ENCODE assay signal across 13 cellular contexts in genomic region chr11:10109836-10110235, GRCh38.
DNase-seq lines count a peak whose midpoint lies in the region; ATAC-seq and TF ChIP-seq lines count a peak whose summit lies in the region.
"Had no signal": no experiment of that assay in that cellular context is flagged by ENCODE, and none has a peak within 500 bp of the region (broad histone marks: within the 10 kb centered on the region; RNA-seq: fewer than 3 reads in every experiment).

No MANE protein-coding gene starts in this region.

- H3K27me3 ChIP-seq in HAP-1 (ENCODE audit: low read depth) = no peaks in the 10 kb centered on the region

- H3K4me1 Mint-ChIP-seq in WTC11 = peaks cover 21% of the 10 kb centered on the region

- no peak for ATAC-seq in WTC11

- peaks cover 12% of the 10 kb centered on the region for H3K4me1 ChIP-seq in HAP-1
- H3K4me1 ChIP-seq: parathyroid adenoma had no signal

- H3K9me3 Mint-ChIP-seq in WTC11 = peaks cover 9% of the 10 kb centered on the region

- H3K36me3 ChIP-seq in HAP-1 (replicated peaks) = no peaks in the 10 kb centered on the region

- DNase-seq in GM04503 (ENCODE audit: low read depth) (peak; percentile 87), WTC11 (ENCODE audit: low spot score) (no peak), foreskin melanocyte (peak; percentile 17), stromal cell of bone marrow (ENCODE audit: low read depth) (peak; percentile 54), HAP-1 (ENCODE audit: low spot score in 2 of 2) (no peak), anterior cingulate cortex (lab: John Stamatoyannopoulos, UW) (no peak), G401 (ENCODE audit: low spot score) (no peak), RPMI8226 (no peak)
- DNase-seq: COR-L47; stimulated activated CD4-positive, alpha-beta T cell treated with anti-CD3 and anti-CD28 coated beads, Interleukin-2, amount 100 ng/mL, for 24 hours; stimulated activated naive CD4-positive, alpha-beta T cell had no signal

- H3K4me3 Mint-ChIP-seq in WTC11 = no peak overlapping the region
- H3K4me3 Mint-ChIP-seq: activated naive CD8-positive, alpha-beta T cell had no signal

- H3K4me3 ChIP-seq in HAP-1 = no peak overlapping the region

- H3K27ac Mint-ChIP-seq in WTC11 = peak overlapping the region; percentile 84
- H3K27ac Mint-ChIP-seq: activated naive CD8-positive, alpha-beta T cell had no signal

- no peaks in the 10 kb centered on the region for H3K27me3 Mint-ChIP-seq in WTC11 (ENCODE audit: low read depth)
- H3K27me3 Mint-ChIP-seq: activated naive CD8-positive, alpha-beta T cell had no signal

- in situ Hi-C loops in HAP-1 (cut with MboI; ENCODE audit: low sequenced_read_pairs) = no loop called here
- in situ Hi-C loops in G401 (cut with HindIII; ENCODE audit: low sequenced_read_pairs) = no loop called here

- CTCF ChIA-PET in WTC11 (lab: Charles Lee) = no interaction called here

- POLR2A ChIA-PET in WTC11 (lab: Charles Lee) = no interaction called here

- no peaks in the 10 kb centered on the region for H3K9me3 ChIP-seq in HAP-1

- no peak for TF ChIP-seq CTCF in WTC11 (IDR thresholded peaks at IDR 0.05)

- peaks cover 7% of the 10 kb centered on the region; the same call in 1 of the 2 replicates for H3K36me3 Mint-ChIP-seq in WTC11

TF ChIP-seq in WTC11, 78 proteins besides CTCF, POLR2A, EP300 and RAD21:
- TF ChIP-seq ZBTB21 (CRISPR knock-in tag; IDR thresholded peaks at IDR 0.05; ENCODE audit: borderline replicate concordance) (no peak), SMAD3 (CRISPR knock-in tag; IDR thresholded peaks at IDR 0.05; ENCODE audit: borderline replicate concordance) (no peak), JAZF1 (CRISPR knock-in tag; IDR thresholded peaks at IDR 0.05) (no peak), ATF6 (CRISPR knock-in tag; IDR thresholded peaks at IDR 0.05) (no peak), ZNF263 (CRISPR knock-in tag; IDR thresholded peaks at IDR 0.05; ENCODE audit: low read depth) (no peak), HMGA2 (CRISPR knock-in tag; IDR thresholded peaks at IDR 0.05) (no peak), CREM (CRISPR knock-in tag; IDR thresholded peaks at IDR 0.05) (no peak), PREB (CRISPR knock-in tag; IDR thresholded peaks at IDR 0.05; ENCODE audit: borderline replicate concordance) (no peak), RELA (CRISPR knock-in tag; IDR thresholded peaks at IDR 0.05; ENCODE audit: borderline replicate concordance) (no peak), JUN (CRISPR knock-in tag; IDR thresholded peaks at IDR 0.05) (no peak), CREB1 (CRISPR knock-in tag; IDR thresholded peaks at IDR 0.05) (no peak), ZSCAN18 (CRISPR knock-in tag; IDR thresholded peaks at IDR 0.05) (no peak), PRRX2 (CRISPR knock-in tag; IDR thresholded peaks at IDR 0.05) (no peak), RORB (CRISPR knock-in tag; IDR thresholded peaks at IDR 0.05) (no peak), TCF7 (CRISPR knock-in tag; IDR thresholded peaks at IDR 0.05; ENCODE audit: low read depth) (no peak), ATF3 (CRISPR knock-in tag; conservative IDR thresholded peaks at IDR 0.05) (no peak), ZMAT4 (CRISPR knock-in tag; IDR thresholded peaks at IDR 0.05) (no peak), STAT6 (CRISPR knock-in tag; conservative IDR thresholded peaks at IDR 0.05; ENCODE audit: low read depth) (no peak)
TF ChIP-seq in WTC11: peak in this region for 0.

Comparison
In these comparisons a context has a peak if more than half of its experiments do, and no peak if none do; other contexts are left out.
1. DNase-seq: peak in GM04503 (single experiment), foreskin melanocyte (single experiment) and stromal cell of bone marrow (single experiment); none in WTC11 (single experiment), HAP-1 (0 of 2), anterior cingulate cortex (0 of 58), G401 (single experiment) and RPMI8226 (single experiment).